In the genomic region with DNA sequence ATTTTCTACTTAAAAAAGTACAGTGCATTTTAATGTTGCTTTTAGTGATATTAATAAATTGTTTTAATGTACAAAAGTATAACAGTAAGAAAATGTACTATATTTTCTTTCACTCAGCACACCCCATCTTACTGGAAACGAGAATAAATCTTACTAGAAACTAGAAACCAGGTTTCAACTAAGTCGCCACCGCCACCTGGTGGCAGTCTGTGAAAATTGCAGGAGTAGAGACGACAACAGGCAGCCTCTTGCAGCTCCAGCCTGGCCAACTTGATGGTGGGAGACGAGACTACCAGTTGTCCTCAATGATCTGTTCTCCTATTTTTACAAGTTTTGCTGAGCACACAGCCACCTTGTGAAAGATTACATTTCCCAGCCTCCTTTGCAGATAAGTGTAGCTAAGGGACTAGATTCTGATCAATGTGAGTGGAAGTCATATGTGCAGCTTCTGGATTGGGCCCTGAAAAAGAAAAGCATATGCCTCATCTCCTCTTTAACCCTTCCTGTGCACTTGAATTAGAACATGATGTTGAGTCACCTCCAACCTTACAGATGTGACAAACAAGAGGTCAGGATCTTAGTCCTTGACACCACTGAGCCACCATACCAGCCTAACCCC, we compare ENCODE assay signal across 8 cellular contexts. TPM values are rescaled to one million over a fixed set of nuclear protein-coding genes. Genes with fewer than 3 reads are reported as not detected.
DNase-seq lines count a peak whose midpoint lies in the region; ATAC-seq and TF ChIP-seq lines count a peak whose summit lies in the region.

No MANE protein-coding gene starts in this region.

- peak in 2 of 3 donors; percentile 20 to 81 for DNase-seq in CD4-positive, CD25-positive, alpha-beta regulatory T cell
- DNase-seq in H9 (peak; percentile 80), NOMO-1 treated with dmso at 0.1 percent for 144 hours (lab: John Stamatoyannopoulos, UW; ENCODE audit: unreplicated experiment) (peak; percentile 54), heart right ventricle (no peak)
- peak; percentile 87 to 88 for DNase-seq in activated T-cell treated with anti-CD3 and anti-CD28 coated beads, Interleukin-2, amount 50 U/mL, for 48 hours
- peak; percentile 65 for DNase-seq in stimulated activated CD4-positive, alpha-beta T cell treated with anti-CD3 and anti-CD28 coated beads, Interleukin-4, amount 100 ng/mL, for 1 hour

- H4K91ac ChIP-seq in H9 (ENCODE audit: insufficient read length, low read depth, low read length): no peak overlapping the region

- no peak overlapping the region for H3K4me3 Mint-ChIP-seq in CD4-positive, CD25-positive, alpha-beta regulatory T cell
- H3K4me3 Mint-ChIP-seq in H9: no peak overlapping the region

- intact Hi-C loops in heart right ventricle (cut with DNase I): no loop called here

- no peak overlapping the region for H3K9ac ChIP-seq in H9 (ENCODE audit: extremely low read depth, insufficient read length, low read length)

- no peak overlapping the region for H2BK120ac ChIP-seq in H9 (ENCODE audit: low read depth, low read length, poor library complexity, severe bottlenecking)

- no peak overlapping the region for H3K4ac ChIP-seq in H9 (ENCODE audit: low read depth, low read length)

- no peak overlapping the region for H3K27ac ChIP-seq in CD4-positive, CD25-positive, alpha-beta regulatory T cell (ENCODE audit: insufficient read depth, low read length, poor library complexity, severe bottlenecking)
- H3K27ac ChIP-seq in H9 (ENCODE audit: insufficient read length, low read depth, low read length) (no peak overlapping the region), heart right ventricle (no peak overlapping the region)

- no peak overlapping the region for H3K23ac ChIP-seq in H9 (ENCODE audit: insufficient read length, low read depth, low read length)

- no peak overlapping the region for H3K4me2 ChIP-seq in H9 (ENCODE audit: insufficient read depth, insufficient read length, low read length)

- H3K36me3 ChIP-seq in CD4-positive, CD25-positive, alpha-beta regulatory T cell (ENCODE audit: control insufficient read depth, insufficient read depth, low read length): no peaks in the 10 kb centered on the region
- H3K36me3 ChIP-seq in heart right ventricle: no peaks in the 10 kb centered on the region

- H2BK5ac ChIP-seq in H9 (ENCODE audit: insufficient read length, low read length): no peak overlapping the region

- H3K27me3 ChIP-seq in CD4-positive, CD25-positive, alpha-beta regulatory T cell (ENCODE audit: control insufficient read depth, insufficient read depth, low read length): no peaks in the 10 kb centered on the region
- H3K27me3 ChIP-seq in H9 (ENCODE audit: insufficient read depth, low read length) (no peaks in the 10 kb centered on the region), heart right ventricle (no peaks in the 10 kb centered on the region)

- no peak overlapping the region for H3K56ac ChIP-seq in H9 (ENCODE audit: insufficient read length, low read depth, low read length)

- H3K27me3 Mint-ChIP-seq in CD4-positive, CD25-positive, alpha-beta regulatory T cell: no peaks in the 10 kb centered on the region
- no peaks in the 10 kb centered on the region for H3K27me3 Mint-ChIP-seq in H9 (ENCODE audit: low read depth)

- no peak overlapping the region for H3K18ac ChIP-seq in H9 (ENCODE audit: insufficient read length, low read depth, low read length)

- no peak overlapping the region for H3K4me3 ChIP-seq in CD4-positive, CD25-positive, alpha-beta regulatory T cell (ENCODE audit: low read depth, low read length)
- no peak overlapping the region for H3K4me3 ChIP-seq in heart right ventricle

- no peak overlapping the region for H3T11ph ChIP-seq in H9 (ENCODE audit: low read length)

- WGBS in H9 (ENCODE audit: extremely low coverage, insufficient read length, low lambda C conversion rate): no CpG with 5 or more reads among the region's 5 CpGs
- 10 to 15% methylated on average over 5 of the region's 5 CpGs for WGBS in heart right ventricle, 2 donors

- no peak overlapping the region for H2AK5ac ChIP-seq in H9 (ENCODE audit: insufficient read length, low read length)

- H3K4me1 Mint-ChIP-seq in CD4-positive, CD25-positive, alpha-beta regulatory T cell: no peaks in the 10 kb centered on the region
- peaks cover 9 to 15% of the 10 kb centered on the region in 2 experiments; a peak in 3 of 4 replicates for H3K4me1 Mint-ChIP-seq in H9

- H3K9me3 Mint-ChIP-seq in CD4-positive, CD25-positive, alpha-beta regulatory T cell: peaks cover 0 to 11% (median 4%) of the 10 kb centered on the region in 7 donors
- H3K9me3 Mint-ChIP-seq in H9: peaks cover 4 to 7% of the 10 kb centered on the region in 2 experiments; a peak in 2 of 5 replicates

- no peaks in the 10 kb centered on the region for H4K20me1 ChIP-seq in H9 (ENCODE audit: control insufficient read depth, insufficient read depth, insufficient read length)

- no peaks in the 10 kb centered on the region for H3K23me2 ChIP-seq in H9 (ENCODE audit: insufficient read length, low read depth, low read length, poor library complexity, severe bottlenecking)

- H3K36me3 Mint-ChIP-seq in CD4-positive, CD25-positive, alpha-beta regulatory T cell: no peaks in the 10 kb centered on the region
- H3K36me3 Mint-ChIP-seq in H9 (ENCODE audit: insufficient read depth in 1 of 3, low read depth in 3 of 3): no peaks in the 10 kb centered on the region

- no peaks in the 10 kb centered on the region for H3K4me1 ChIP-seq in CD4-positive, CD25-positive, alpha-beta regulatory T cell (ENCODE audit: control insufficient read depth, insufficient read depth, low read length, poor library complexity, severe bottlenecking)
- H3K4me1 ChIP-seq in H9 (ENCODE audit: insufficient read depth, low read length) (no peaks in the 10 kb centered on the region), heart right ventricle (no peaks in the 10 kb centered on the region)

- no peak overlapping the region for H2BK15ac ChIP-seq in H9 (ENCODE audit: low read depth, low read length)

- no peaks in the 10 kb centered on the region for H3K79me1 ChIP-seq in H9 (ENCODE audit: insufficient read depth, low read depth, low read length, poor library complexity, severe bottlenecking)

- ATAC-seq in CD4-positive, CD25-positive, alpha-beta regulatory T cell (ENCODE audit: low read depth in 2 of 2): no peak
- ATAC-seq in heart right ventricle (no peak), HG03520 (IDR thresholded peaks at IDR 0.05; ENCODE audit: unreplicated experiment) (no peak), GM21619 (IDR thresholded peaks at IDR 0.05; ENCODE audit: unreplicated experiment) (no peak)

- no peak overlapping the region for H4K8ac ChIP-seq in H9 (replicated peaks; ENCODE audit: insufficient read length, low read depth, low read length)

- no peak overlapping the region for H2BK20ac ChIP-seq in H9 (ENCODE audit: low read depth, low read length, poor library complexity, severe bottlenecking)

- H3K79me2 ChIP-seq in H9 (ENCODE audit: insufficient read depth, low read length): no peaks in the 10 kb centered on the region

- H2AFZ ChIP-seq in H9 (ENCODE audit: low read length): no peak overlapping the region

- H3K14ac ChIP-seq in H9 (ENCODE audit: insufficient read depth, low read length): no peak overlapping the region

- H3K9me3 ChIP-seq in CD4-positive, CD25-positive, alpha-beta regulatory T cell (ENCODE audit: control insufficient read depth in 2 of 2, low read length in 2 of 2): peaks cover 4 to 10% of the 10 kb centered on the region in 2 experiments
- H3K9me3 ChIP-seq in H9 (ENCODE audit: control insufficient read depth, low read depth, low read length) (no peaks in the 10 kb centered on the region), heart right ventricle (peaks cover 0 to 18% (median 8%) of the 10 kb centered on the region in 11 donors)

- no peak overlapping the region for H4K5ac ChIP-seq in H9 (ENCODE audit: insufficient read length, low read depth, low read length)

- TF ChIP-seq CTCF in H9 (conservative IDR thresholded peaks at IDR 0.05): peak; percentile 96
- peak in 7 of 9 donors; percentile 30 to 70 (median 41) for TF ChIP-seq CTCF in heart right ventricle (IDR thresholded peaks at IDR 0.05)

- H2BK12ac ChIP-seq in H9 (ENCODE audit: insufficient read length, low read depth, low read length): no peak overlapping the region

- no peak overlapping the region for H3K27ac Mint-ChIP-seq in CD4-positive, CD25-positive, alpha-beta regulatory T cell
- no peak overlapping the region for H3K27ac Mint-ChIP-seq in H9

RNA-seq across cellular contexts. Expression of gene OTOF, which starts 8.7 kb away (rescaled TPM):
- total RNA-seq in CD4-positive, CD25-positive, alpha-beta regulatory T cell: 2.3 TPM
- under 1 TPM; 0.43 to 0.59 (median 0.49) TPM for polyA plus RNA-seq in CD4-positive, CD25-positive, alpha-beta regulatory T cell
- total RNA-seq in H9 (2021) (0.15 and 0.35 TPM in 2 replicates), heart right ventricle (under 1 TPM in 3 of 10 donors, not detected in 7; 0.05 to 0.25 (median 0.10) TPM)
- polyA plus RNA-seq in heart right ventricle: under 1 TPM in 1 of 2 donors, not detected in 1; 0.03 TPM

Comparison
In these comparisons a context has a peak if more than half of its experiments do, and no peak if none do; other contexts are left out.
1. DNase-seq: peak in CD4-positive, CD25-positive, alpha-beta regulatory T cell (2 of 3), H9 (single experiment), NOMO-1 treated with dmso at 0.1 percent for 144 hours (single experiment), activated T-cell treated with anti-CD3 and anti-CD28 coated beads, Interleukin-2, amount 50 U/mL, for 48 hours (2 of 2) and stimulated activated CD4-positive, alpha-beta T cell treated with anti-CD3 and anti-CD28 coated beads, Interleukin-4, amount 100 ng/mL, for 1 hour (single experiment); none in heart right ventricle (0 of 2).